Comparison of ENCODE assay signal across 31 cellular contexts in genomic region chrX:53476371-53476770, GRCh38. TPM values are rescaled to one million over a fixed set of nuclear protein-coding genes. Genes with fewer than 3 reads are reported as not detected.
A peak's percentile ranks its signal among the peaks of the same experiment; 100 is the strongest.
DNase-seq lines count a peak whose midpoint lies in the region; ATAC-seq, FAIRE-seq and TF ChIP-seq lines count a peak whose summit lies in the region.
"Had no signal": no experiment of that assay in that cellular context is flagged by ENCODE, and none has a peak within 500 bp of the region (broad histone marks: within the 10 kb centered on the region; RNA-seq: fewer than 3 reads in every experiment).

No MANE protein-coding gene starts in this region.

- no peaks in the 10 kb centered on the region for H3K9me3 ChIP-seq in kidney (ENCODE audit: control insufficient read depth in 1 of 2, low read length in 2 of 2)
- H3K9me3 ChIP-seq: gastrocnemius medialis, neutrophil, thoracic aorta, uterus had no signal

- ATAC-seq in activated CD8-positive, alpha-beta memory T cell treated with anti-CD3 and anti-CD28 coated beads, Interleukin-2, amount 10 ng/mL, durations not matched to agents 7 days and 5 days: no peak
- ATAC-seq: activated CD8-positive, alpha-beta T cell treated with anti-CD3 and anti-CD28 coated beads, Interleukin-2, amount 10 ng/mL, durations not matched to agents 7 days and 5 days; CD8-positive, alpha-beta T cell; gastrocnemius medialis; left lobe of liver; stimulated activated naive CD8-positive, alpha-beta T cell treated with anti-CD3 and anti-CD28 coated beads, Interleukin-15, Interleukin-2, amounts not matched to agents 100 U/mL and 50 U/mL, for 24 hours; T-helper 17 cell had no signal

- H3K4me1 ChIP-seq in kidney (ENCODE audit: control insufficient read depth in 1 of 2, insufficient read depth in 1 of 2, low read depth in 1 of 2, low read length in 2 of 2): no peaks in the 10 kb centered on the region
- H3K4me1 ChIP-seq: gastrocnemius medialis, uterus had no signal

- FAIRE-seq in urothelium cell line (lab: Jason Lieb, UNC): no peak
- FAIRE-seq in kidney (lab: Jason Lieb, UNC): no peak

- CTCF ChIA-PET in activated CD8-positive, alpha-beta memory T cell treated with anti-CD3 and anti-CD28 coated beads, Interleukin-2, amount 10 ng/mL, durations not matched to agents 7 days and 5 days (lab: Charles Lee): interaction anchor here (0.6 kb wide), 1 partner anchor 113 kb away, joined by 3 read pairs; no protein-coding TSS in a partner anchor

- H3K4me3 Mint-ChIP-seq in activated CD8-positive, alpha-beta memory T cell treated with anti-CD3 and anti-CD28 coated beads, Interleukin-2, amount 10 ng/mL, durations not matched to agents 7 days and 5 days: no peak overlapping the region
- H3K4me3 Mint-ChIP-seq: activated CD8-positive, alpha-beta T cell treated with anti-CD3 and anti-CD28 coated beads, Interleukin-2, amount 10 ng/mL, durations not matched to agents 7 days and 5 days; brain; CD8-positive, alpha-beta T cell; naive B cell; T-helper 17 cell had no signal

- peaks cover 7% of the 10 kb centered on the region for H3K27me3 Mint-ChIP-seq in activated CD8-positive, alpha-beta memory T cell treated with anti-CD3 and anti-CD28 coated beads, Interleukin-2, amount 10 ng/mL, durations not matched to agents 7 days and 5 days

- no peaks in the 10 kb centered on the region for H3K9me3 Mint-ChIP-seq in activated CD8-positive, alpha-beta memory T cell treated with anti-CD3 and anti-CD28 coated beads, Interleukin-2, amount 10 ng/mL, durations not matched to agents 7 days and 5 days (ENCODE audit: low read depth)
- H3K9me3 Mint-ChIP-seq: CD8-positive, alpha-beta T cell had no signal

- H3K36me3 ChIP-seq in kidney (ENCODE audit: control insufficient read depth in 1 of 2, insufficient read depth in 2 of 2, low read length in 2 of 2): no peaks in the 10 kb centered on the region
- H3K36me3 ChIP-seq: gastrocnemius medialis, neutrophil, thoracic aorta, uterus had no signal

- no peak overlapping the region for H3K9ac ChIP-seq in kidney (ENCODE audit: low read length in 2 of 2)

- TF ChIP-seq CTCF in fibroblast of the aortic adventitia (IDR thresholded peaks at IDR 0.05; ENCODE audit: insufficient read depth, low read length) (no peak), kidney (IDR thresholded peaks at IDR 0.05; ENCODE audit: borderline replicate concordance, extremely low read depth, insufficient read depth) (no peak)

- intact Hi-C loops in kidney (cut with DNase I): no loop called here

- H3K27ac Mint-ChIP-seq in activated CD8-positive, alpha-beta memory T cell treated with anti-CD3 and anti-CD28 coated beads, Interleukin-2, amount 10 ng/mL, durations not matched to agents 7 days and 5 days: no peak overlapping the region
- H3K27ac Mint-ChIP-seq: activated CD8-positive, alpha-beta T cell treated with anti-CD3 and anti-CD28 coated beads, Interleukin-2, amount 10 ng/mL, durations not matched to agents 7 days and 5 days; brain; CD8-positive, alpha-beta T cell; naive B cell; T-helper 17 cell had no signal

- H3K36me3 Mint-ChIP-seq in activated CD8-positive, alpha-beta memory T cell treated with anti-CD3 and anti-CD28 coated beads, Interleukin-2, amount 10 ng/mL, durations not matched to agents 7 days and 5 days: no peaks in the 10 kb centered on the region
- H3K36me3 Mint-ChIP-seq: brain; CD8-positive, alpha-beta T cell had no signal

- H3K4me3 ChIP-seq in fibroblast of the aortic adventitia (ENCODE audit: low read depth, low read length): no peak overlapping the region
- H3K4me3 ChIP-seq in kidney (ENCODE audit: low read length in 2 of 2): no peak overlapping the region
- H3K4me3 ChIP-seq: gastrocnemius medialis, hepatocyte, SK-N-MC, thoracic aorta, uterus had no signal

- DNase-seq in HCEC 1CT (peak; percentile 60), amniotic epithelial cell (ENCODE audit: low read depth) (peak; percentile 84), fibroblast of the aortic adventitia (ENCODE audit: low read depth) (peak; percentile 42), urothelium cell line (ENCODE audit: low spot score) (peak; percentile 12), HUDEP-2 (lab: John Stamatoyannopoulos, UW; ENCODE audit: unreplicated experiment in 76 of 76) (no peak), kidney (no peak)
- DNase-seq in activated CD8-positive, alpha-beta memory T cell treated with anti-CD3 and anti-CD28 coated beads, Interleukin-2, amount 10 ng/mL, durations not matched to agents 7 days and 5 days: no peak
- DNase-seq: activated CD4-positive, alpha-beta T cell treated with anti-CD3 and anti-CD28 coated beads for 1 hour; activated CD8-positive, alpha-beta T cell treated with anti-CD3 and anti-CD28 coated beads, Interleukin-2, amount 10 ng/mL, durations not matched to agents 7 days and 5 days; activated gamma-delta T cell treated with Interleukin-2 at 50 U/mL for 16 hours; CD8-positive, alpha-beta T cell; DMS153; effector CD4-positive, alpha-beta T cell; gastrocnemius medialis; GDM1; H7; KBM-7; naive B cell; NCI-H1417; NCI-H2081; NCI-H748 treated with DMSO at 0.1 percent for 48 hours; RPMI8226; stimulated activated naive CD8-positive, alpha-beta T cell treated with anti-CD3 and anti-CD28 coated beads, Interleukin-15, Interleukin-2, amounts not matched to agents 100 U/mL and 50 U/mL, for 24 hours; T-helper 17 cell; uterus had no signal

- H3K27ac ChIP-seq in kidney (ENCODE audit: low read depth in 2 of 2, low read length in 2 of 2): no peak overlapping the region
- H3K27ac ChIP-seq: gastrocnemius medialis, hepatocyte, neutrophil, SK-N-MC, thoracic aorta, uterus had no signal

- no peaks in the 10 kb centered on the region for H3K4me1 Mint-ChIP-seq in activated CD8-positive, alpha-beta memory T cell treated with anti-CD3 and anti-CD28 coated beads, Interleukin-2, amount 10 ng/mL, durations not matched to agents 7 days and 5 days
- H3K4me1 Mint-ChIP-seq: brain had no signal

RNA-seq across cellular contexts. Expression of gene HSD17B10, which starts 42.2 kb away (rescaled TPM):
- 34.3 and 52.7 TPM in 2 replicates for total RNA-seq in fibroblast of the aortic adventitia (ENCODE audit: low replicate concordance)
- total RNA-seq in activated CD8-positive, alpha-beta memory T cell treated with anti-CD3 and anti-CD28 coated beads, Interleukin-2, amount 10 ng/mL, durations not matched to agents 7 days and 5 days: 100 to 1,000 TPM; 111 to 147 TPM
- 95.2 TPM for total RNA-seq in kidney
- 255 TPM for polyA plus RNA-seq in kidney (ENCODE audit: insufficient read depth, low read depth, low replicate concordance)

RNA-seq across cellular contexts. Expression of gene RIBC1, which starts 53.7 kb away (rescaled TPM):
- total RNA-seq in fibroblast of the aortic adventitia (ENCODE audit: low replicate concordance): 0.36 and 1.6 TPM in 2 replicates
- total RNA-seq in activated CD8-positive, alpha-beta memory T cell treated with anti-CD3 and anti-CD28 coated beads, Interleukin-2, amount 10 ng/mL, durations not matched to agents 7 days and 5 days: 1 to 10 TPM in 1 of 2 experiments, under 1 TPM in 1; 0.61 to 1.1 TPM
- 2.5 TPM for total RNA-seq in kidney
- 6.4 TPM for polyA plus RNA-seq in kidney (ENCODE audit: insufficient read depth, low read depth, low replicate concordance)
- total RNA-seq: thoracic aorta had no signal

RNA-seq across cellular contexts. Expression of gene SMC1A, which starts 53.9 kb away (rescaled TPM):
- total RNA-seq in fibroblast of the aortic adventitia (ENCODE audit: low replicate concordance) (11.4 and 40.0 TPM in 2 replicates), kidney (59.0 TPM)
- 100 to 1,000 TPM; 159 to 171 TPM for total RNA-seq in activated CD8-positive, alpha-beta memory T cell treated with anti-CD3 and anti-CD28 coated beads, Interleukin-2, amount 10 ng/mL, durations not matched to agents 7 days and 5 days
- 6.2 TPM for polyA plus RNA-seq in kidney (ENCODE audit: insufficient read depth, low read depth, low replicate concordance)

Comparison
In these comparisons a context has a peak if more than half of its experiments do, and no peak if none do; other contexts are left out.
1. DNase-seq: peak in HCEC 1CT (single experiment), amniotic epithelial cell (single experiment), fibroblast of the aortic adventitia (single experiment) and urothelium cell line (single experiment); none in activated CD8-positive, alpha-beta memory T cell treated with anti-CD3 and anti-CD28 coated beads, Interleukin-2, amount 10 ng/mL, durations not matched to agents 7 days and 5 days (single experiment), HUDEP-2 (0 of 76) and kidney (single experiment).